ENCODE assay signal across 1 cellular context in the genomic region with DNA sequence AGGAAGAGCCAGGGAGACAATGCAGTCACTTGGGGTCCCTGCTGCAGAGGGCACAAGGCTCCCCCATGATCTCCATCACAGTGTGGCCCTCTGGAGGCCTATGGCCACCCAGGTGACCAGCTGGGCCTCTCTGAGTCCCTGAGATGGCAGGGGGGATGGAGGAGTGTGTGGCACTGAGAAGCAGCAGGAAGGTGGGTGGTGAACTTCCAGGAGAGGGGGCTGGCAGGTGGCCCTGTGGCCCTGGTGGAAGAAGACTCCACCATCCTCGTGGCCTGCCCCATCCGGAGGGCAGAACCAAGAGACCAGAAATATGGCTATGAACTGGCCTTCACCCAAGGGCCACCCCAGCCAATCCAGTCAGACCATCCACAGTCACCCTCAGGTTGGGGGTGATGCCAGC.
TF ChIP-seq lines count a peak whose summit lies in the region.

No MANE protein-coding gene starts in this region.

TF ChIP-seq in HepG2, 621 proteins besides CTCF, POLR2A, EP300 and RAD21:
- TF ChIP-seq ZNF430 (CRISPR knock-in tag; IDR thresholded peaks at IDR 0.05): no peak
- no peak for TF ChIP-seq MZF1 (CRISPR knock-in tag; IDR thresholded peaks at IDR 0.05; ENCODE audit: borderline replicate concordance)
- TF ChIP-seq AFF4 (CRISPR knock-in tag; IDR thresholded peaks at IDR 0.05): no peak
- no peak for TF ChIP-seq SRSF1 (optimal IDR thresholded peaks at IDR 0.05; ENCODE audit: low read depth, low read length)
- TF ChIP-seq FOXJ3 (CRISPR knock-in tag; IDR thresholded peaks at IDR 0.05; ENCODE audit: borderline replicate concordance): no peak
- TF ChIP-seq, protein P1, sequence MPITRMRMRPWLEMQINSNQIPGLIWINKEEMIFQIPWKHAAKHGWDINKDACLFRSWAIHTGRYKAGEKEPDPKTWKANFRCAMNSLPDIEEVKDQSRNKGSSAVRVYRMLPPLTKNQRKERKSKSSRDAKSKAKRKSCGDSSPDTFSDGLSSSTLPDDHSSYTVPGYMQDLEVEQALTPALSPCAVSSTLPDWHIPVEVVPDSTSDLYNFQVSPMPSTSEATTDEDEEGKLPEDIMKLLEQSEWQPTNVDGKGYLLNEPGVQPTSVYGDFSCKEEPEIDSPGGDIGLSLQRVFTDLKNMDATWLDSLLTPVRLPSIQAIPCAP (CRISPR knock-in tag; IDR thresholded peaks at IDR 0.05; ENCODE audit: low read depth): no peak
- no peak for TF ChIP-seq MXD1 (CRISPR knock-in tag; IDR thresholded peaks at IDR 0.05)
- no peak for TF ChIP-seq NR2F1 (CRISPR knock-in tag; IDR thresholded peaks at IDR 0.05)
- no peak for TF ChIP-seq ZMYM4 (CRISPR knock-in tag; IDR thresholded peaks at IDR 0.05)
- no peak for TF ChIP-seq TCF12 (IDR thresholded peaks at IDR 0.05)
- TF ChIP-seq TCF12 (CRISPR knock-in tag; IDR thresholded peaks at IDR 0.05): no peak
- TF ChIP-seq, protein P2, sequence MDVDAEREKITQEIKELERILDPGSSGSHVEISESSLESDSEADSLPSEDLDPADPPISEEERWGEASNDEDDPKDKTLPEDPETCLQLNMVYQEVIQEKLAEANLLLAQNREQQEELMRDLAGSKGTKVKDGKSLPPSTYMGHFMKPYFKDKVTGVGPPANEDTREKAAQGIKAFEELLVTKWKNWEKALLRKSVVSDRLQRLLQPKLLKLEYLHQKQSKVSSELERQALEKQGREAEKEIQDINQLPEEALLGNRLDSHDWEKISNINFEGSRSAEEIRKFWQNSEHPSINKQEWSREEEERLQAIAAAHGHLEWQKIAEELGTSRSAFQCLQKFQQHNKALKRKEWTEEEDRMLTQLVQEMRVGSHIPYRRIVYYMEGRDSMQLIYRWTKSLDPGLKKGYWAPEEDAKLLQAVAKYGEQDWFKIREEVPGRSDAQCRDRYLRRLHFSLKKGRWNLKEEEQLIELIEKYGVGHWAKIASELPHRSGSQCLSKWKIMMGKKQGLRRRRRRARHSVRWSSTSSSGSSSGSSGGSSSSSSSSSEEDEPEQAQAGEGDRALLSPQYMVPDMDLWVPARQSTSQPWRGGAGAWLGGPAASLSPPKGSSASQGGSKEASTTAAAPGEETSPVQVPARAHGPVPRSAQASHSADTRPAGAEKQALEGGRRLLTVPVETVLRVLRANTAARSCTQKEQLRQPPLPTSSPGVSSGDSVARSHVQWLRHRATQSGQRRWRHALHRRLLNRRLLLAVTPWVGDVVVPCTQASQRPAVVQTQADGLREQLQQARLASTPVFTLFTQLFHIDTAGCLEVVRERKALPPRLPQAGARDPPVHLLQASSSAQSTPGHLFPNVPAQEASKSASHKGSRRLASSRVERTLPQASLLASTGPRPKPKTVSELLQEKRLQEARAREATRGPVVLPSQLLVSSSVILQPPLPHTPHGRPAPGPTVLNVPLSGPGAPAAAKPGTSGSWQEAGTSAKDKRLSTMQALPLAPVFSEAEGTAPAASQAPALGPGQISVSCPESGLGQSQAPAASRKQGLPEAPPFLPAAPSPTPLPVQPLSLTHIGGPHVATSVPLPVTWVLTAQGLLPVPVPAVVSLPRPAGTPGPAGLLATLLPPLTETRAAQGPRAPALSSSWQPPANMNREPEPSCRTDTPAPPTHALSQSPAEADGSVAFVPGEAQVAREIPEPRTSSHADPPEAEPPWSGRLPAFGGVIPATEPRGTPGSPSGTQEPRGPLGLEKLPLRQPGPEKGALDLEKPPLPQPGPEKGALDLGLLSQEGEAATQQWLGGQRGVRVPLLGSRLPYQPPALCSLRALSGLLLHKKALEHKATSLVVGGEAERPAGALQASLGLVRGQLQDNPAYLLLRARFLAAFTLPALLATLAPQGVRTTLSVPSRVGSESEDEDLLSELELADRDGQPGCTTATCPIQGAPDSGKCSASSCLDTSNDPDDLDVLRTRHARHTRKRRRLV (CRISPR knock-in tag; IDR thresholded peaks at IDR 0.05): no peak
- TF ChIP-seq SIX1 (CRISPR knock-in tag; IDR thresholded peaks at IDR 0.05; ENCODE audit: borderline replicate concordance): no peak
- no peak for TF ChIP-seq ZNF724P (CRISPR knock-in tag; IDR thresholded peaks at IDR 0.05; ENCODE audit: borderline replicate concordance)
- TF ChIP-seq ZNF530 (CRISPR knock-in tag; IDR thresholded peaks at IDR 0.05; ENCODE audit: low read depth): no peak
- TF ChIP-seq, protein P3, sequence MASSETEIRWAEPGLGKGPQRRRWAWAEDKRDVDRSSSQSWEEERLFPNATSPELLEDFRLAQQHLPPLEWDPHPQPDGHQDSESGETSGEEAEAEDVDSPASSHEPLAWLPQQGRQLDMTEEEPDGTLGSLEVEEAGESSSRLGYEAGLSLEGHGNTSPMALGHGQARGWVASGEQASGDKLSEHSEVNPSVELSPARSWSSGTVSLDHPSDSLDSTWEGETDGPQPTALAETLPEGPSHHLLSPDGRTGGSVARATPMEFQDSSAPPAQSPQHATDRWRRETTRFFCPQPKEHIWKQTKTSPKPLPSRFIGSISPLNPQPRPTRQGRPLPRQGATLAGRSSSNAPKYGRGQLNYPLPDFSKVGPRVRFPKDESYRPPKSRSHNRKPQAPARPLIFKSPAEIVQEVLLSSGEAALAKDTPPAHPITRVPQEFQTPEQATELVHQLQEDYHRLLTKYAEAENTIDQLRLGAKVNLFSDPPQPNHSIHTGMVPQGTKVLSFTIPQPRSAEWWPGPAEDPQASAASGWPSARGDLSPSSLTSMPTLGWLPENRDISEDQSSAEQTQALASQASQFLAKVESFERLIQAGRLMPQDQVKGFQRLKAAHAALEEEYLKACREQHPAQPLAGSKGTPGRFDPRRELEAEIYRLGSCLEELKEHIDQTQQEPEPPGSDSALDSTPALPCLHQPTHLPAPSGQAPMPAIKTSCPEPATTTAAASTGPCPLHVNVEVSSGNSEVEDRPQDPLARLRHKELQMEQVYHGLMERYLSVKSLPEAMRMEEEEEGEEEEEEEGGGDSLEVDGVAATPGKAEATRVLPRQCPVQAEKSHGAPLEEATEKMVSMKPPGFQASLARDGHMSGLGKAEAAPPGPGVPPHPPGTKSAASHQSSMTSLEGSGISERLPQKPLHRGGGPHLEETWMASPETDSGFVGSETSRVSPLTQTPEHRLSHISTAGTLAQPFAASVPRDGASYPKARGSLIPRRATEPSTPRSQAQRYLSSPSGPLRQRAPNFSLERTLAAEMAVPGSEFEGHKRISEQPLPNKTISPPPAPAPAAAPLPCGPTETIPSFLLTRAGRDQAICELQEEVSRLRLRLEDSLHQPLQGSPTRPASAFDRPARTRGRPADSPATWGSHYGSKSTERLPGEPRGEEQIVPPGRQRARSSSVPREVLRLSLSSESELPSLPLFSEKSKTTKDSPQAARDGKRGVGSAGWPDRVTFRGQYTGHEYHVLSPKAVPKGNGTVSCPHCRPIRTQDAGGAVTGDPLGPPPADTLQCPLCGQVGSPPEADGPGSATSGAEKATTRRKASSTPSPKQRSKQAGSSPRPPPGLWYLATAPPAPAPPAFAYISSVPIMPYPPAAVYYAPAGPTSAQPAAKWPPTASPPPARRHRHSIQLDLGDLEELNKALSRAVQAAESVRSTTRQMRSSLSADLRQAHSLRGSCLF (CRISPR knock-in tag; IDR thresholded peaks at IDR 0.05; ENCODE audit: borderline replicate concordance): no peak
- TF ChIP-seq, protein P4, sequence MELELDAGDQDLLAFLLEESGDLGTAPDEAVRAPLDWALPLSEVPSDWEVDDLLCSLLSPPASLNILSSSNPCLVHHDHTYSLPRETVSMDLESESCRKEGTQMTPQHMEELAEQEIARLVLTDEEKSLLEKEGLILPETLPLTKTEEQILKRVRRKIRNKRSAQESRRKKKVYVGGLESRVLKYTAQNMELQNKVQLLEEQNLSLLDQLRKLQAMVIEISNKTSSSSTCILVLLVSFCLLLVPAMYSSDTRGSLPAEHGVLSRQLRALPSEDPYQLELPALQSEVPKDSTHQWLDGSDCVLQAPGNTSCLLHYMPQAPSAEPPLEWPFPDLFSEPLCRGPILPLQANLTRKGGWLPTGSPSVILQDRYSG (CRISPR knock-in tag; IDR thresholded peaks at IDR 0.05): no peak
- TF ChIP-seq ZBTB42 (CRISPR knock-in tag; IDR thresholded peaks at IDR 0.05): no peak
- no peak for TF ChIP-seq ZNF232 (CRISPR knock-in tag; IDR thresholded peaks at IDR 0.05; ENCODE audit: borderline replicate concordance)
